In genomic region chr2:10171006-10171800, GRCh38 we compare ENCODE assay signal across 1 cellular context.
TF ChIP-seq lines count a peak whose summit lies in the region.

No MANE protein-coding gene starts in this region.

TF ChIP-seq in endothelial cell of umbilical vein, 7 proteins besides CTCF, POLR2A, EP300 and RAD21 (continued from another document):
- no peak for TF ChIP-seq GATA2 (IDR thresholded peaks at IDR 0.05; ENCODE audit: insufficient read depth, insufficient read length, low read depth, low read length)
- TF ChIP-seq, protein P1, sequence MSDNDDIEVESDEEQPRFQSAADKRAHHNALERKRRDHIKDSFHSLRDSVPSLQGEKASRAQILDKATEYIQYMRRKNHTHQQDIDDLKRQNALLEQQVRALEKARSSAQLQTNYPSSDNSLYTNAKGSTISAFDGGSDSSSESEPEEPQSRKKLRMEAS (IDR thresholded peaks at IDR 0.05; ENCODE audit: insufficient read depth, insufficient read length) = no peak
- TF ChIP-seq FOS (IDR thresholded peaks at IDR 0.05; ENCODE audit: borderline replicate concordance, insufficient read depth, low read length) = no peak
